In the genomic region with DNA sequence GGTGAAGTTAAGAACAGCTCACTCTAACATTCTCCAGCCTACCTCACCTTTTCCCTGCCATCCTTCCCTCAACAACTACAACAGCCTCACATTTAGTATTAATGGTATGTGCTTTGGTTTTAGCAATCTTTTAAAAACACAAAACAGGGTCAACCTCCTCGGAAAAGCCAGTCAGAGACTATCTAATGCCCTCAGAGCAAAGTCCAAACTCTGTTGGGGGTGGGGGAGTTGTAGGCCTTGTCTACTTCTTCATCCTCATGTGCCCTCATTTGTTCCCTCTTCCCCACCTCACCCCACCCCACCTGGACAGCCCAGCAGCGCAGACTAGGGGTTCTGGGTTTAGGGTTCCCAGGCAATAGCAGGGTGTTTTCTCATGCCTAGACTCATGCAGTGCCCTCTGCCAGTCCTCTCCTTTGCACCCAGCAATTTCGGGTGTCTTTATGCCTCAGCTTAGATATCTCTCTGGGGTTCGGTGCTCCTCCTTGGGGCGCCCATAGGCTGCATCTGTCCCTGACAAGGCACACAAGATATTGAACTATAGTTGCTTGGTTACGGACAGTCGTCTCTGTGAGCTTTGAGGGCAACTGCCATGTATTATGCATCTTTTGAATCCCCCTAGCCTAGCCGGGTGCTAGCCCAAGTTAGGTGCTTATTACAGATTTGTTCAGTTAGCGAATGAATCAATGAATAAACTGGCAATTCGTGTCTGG, we compare ENCODE assay signal across 9 cellular contexts. TPM values are rescaled to one million over a fixed set of nuclear protein-coding genes. Genes with fewer than 3 reads are reported as not detected.
DNase-seq lines count a peak whose midpoint lies in the region; FAIRE-seq and TF ChIP-seq lines count a peak whose summit lies in the region.
"Had no signal": no experiment of that assay in that cellular context is flagged by ENCODE, and none has a peak within 500 bp of the region (broad histone marks: within the 10 kb centered on the region; RNA-seq: fewer than 3 reads in every experiment).

No MANE protein-coding gene starts in this region.

- H3K4me3 ChIP-seq in HEK293 (ENCODE audit: low read depth, low read length) (peak overlapping the region; percentile 5), iPS-11a (ENCODE audit: low read depth, low read length) (peak overlapping the region; percentile 31), small intestine (ENCODE audit: low read depth in 1 of 2, low read length in 2 of 2) (no peak overlapping the region)

- H3K4me1 Mint-ChIP-seq in activated CD4-positive, alpha-beta memory T cell treated with anti-CD3 and anti-CD28 coated beads for 36 hours (ENCODE audit: low read depth) = peaks cover 27% of the 10 kb centered on the region

- WGBS in small intestine, 3 donors = 31 to 56% (median 41%) methylated on average over 10 of the region's 10 CpGs

- no peak for TF ChIP-seq CTCF in HEK293 (tag by site-specific recombination; IDR thresholded peaks at IDR 0.05)

- H3K27ac Mint-ChIP-seq in activated CD4-positive, alpha-beta memory T cell treated with anti-CD3 and anti-CD28 coated beads for 36 hours = peak overlapping the region; percentile 62

- intact Hi-C loops in activated CD4-positive, alpha-beta memory T cell treated with anti-CD3 and anti-CD28 coated beads for 36 hours (cut with micrococcal nuclease) = loop anchor here (1.0 to 5.0 kb wide), 6 partner anchors 56 to 896 kb away; a partner anchor contains a TSS

- no peaks in the 10 kb centered on the region for H3K27me3 ChIP-seq in small intestine (ENCODE audit: control insufficient read depth in 2 of 2, insufficient read depth in 2 of 2, low read length in 2 of 2)

- H3K4me3 Mint-ChIP-seq in activated CD4-positive, alpha-beta memory T cell treated with anti-CD3 and anti-CD28 coated beads for 36 hours = peak overlapping the region; percentile 89

- H3K9me3 Mint-ChIP-seq in activated CD4-positive, alpha-beta memory T cell treated with anti-CD3 and anti-CD28 coated beads for 36 hours = no peaks in the 10 kb centered on the region

- H3K27ac ChIP-seq in HEK293 (ENCODE audit: extremely low read depth, low read depth, low read length) (no peak overlapping the region), small intestine (ENCODE audit: low read depth in 1 of 2, low read length in 1 of 2) (peak overlapping the region; percentile 27 to 49)

- H3K4me1 ChIP-seq in HEK293 (ENCODE audit: control insufficient read depth, insufficient read depth, low read length) (peaks cover 7% of the 10 kb centered on the region), small intestine (ENCODE audit: control insufficient read depth in 2 of 2, insufficient read depth in 1 of 2, low read depth in 1 of 2, low read length in 1 of 2) (peaks cover 0 to 2% of the 10 kb centered on the region in 2 donors)

- no peak for FAIRE-seq in small intestine (lab: Jason Lieb, UNC)

- H3K27me3 Mint-ChIP-seq in activated CD4-positive, alpha-beta memory T cell treated with anti-CD3 and anti-CD28 coated beads for 36 hours = no peaks in the 10 kb centered on the region

- DNase-seq in activated CD4-positive, alpha-beta memory T cell treated with anti-CD3 and anti-CD28 coated beads for 36 hours = no peak
- no peak for DNase-seq in small intestine
- no peak for DNase-seq in cerebellum (ENCODE audit: low spot score)
- no peak for DNase-seq in UCSD-AML1 (lab: John Stamatoyannopoulos, UW; ENCODE audit: unreplicated experiment)
- DNase-seq in effector CD4-positive, alpha-beta T cell = no peak
- DNase-seq in NCI-H146 treated with DMSO at 0.1 percent for 48 hours (lab: John Stamatoyannopoulos, UW; ENCODE audit: unreplicated experiment) = no peak

- POLR2A ChIA-PET in HEK293 (lab: Yijun Ruan, JAX) = interaction anchor here (0.5 to 1.5 kb wide), 4 partner anchors 9 to 396 kb away, joined by 3 to 5 read pairs (median 4); a partner anchor contains a TSS
- POLR2A ChIA-PET in activated CD4-positive, alpha-beta memory T cell treated with anti-CD3 and anti-CD28 coated beads for 36 hours (lab: Charles Lee) = interaction anchor here (1.6 to 2.2 kb wide), 2 partner anchors 30 to 56 kb away, joined by 4 to 10 read pairs; a partner anchor contains a TSS

- peaks cover 23 to 31% of the 10 kb centered on the region in 2 experiments for H3K36me3 ChIP-seq in HEK293 (ENCODE audit: control insufficient read depth in 2 of 2, insufficient read depth in 1 of 2, low read length in 2 of 2)
- H3K36me3 ChIP-seq in small intestine (ENCODE audit: control insufficient read depth in 2 of 2, insufficient read depth in 2 of 2, low read length in 2 of 2) = peaks cover 1 to 3% of the 10 kb centered on the region in 2 donors

- no peaks in the 10 kb centered on the region for H3K9me3 ChIP-seq in HEK293 (ENCODE audit: control insufficient read depth, insufficient read depth, low read depth, low read length)
- H3K9me3 ChIP-seq in small intestine (ENCODE audit: control insufficient read depth, low read depth) = no peaks in the 10 kb centered on the region

- CTCF ChIA-PET in HEK293 (lab: Yijun Ruan, JAX) = interaction anchor here (0.7 to 1.2 kb wide), 2 partner anchors 79 to 738 kb away, joined by 3 to 4 read pairs; no protein-coding TSS in a partner anchor
- CTCF ChIA-PET in activated CD4-positive, alpha-beta memory T cell treated with anti-CD3 and anti-CD28 coated beads for 36 hours (lab: Charles Lee) = interaction anchor here (1.3 kb wide), 1 partner anchor 82 kb away, joined by 3 read pairs; no protein-coding TSS in a partner anchor

- H3K36me3 Mint-ChIP-seq in activated CD4-positive, alpha-beta memory T cell treated with anti-CD3 and anti-CD28 coated beads for 36 hours = peaks cover 21% of the 10 kb centered on the region

TF ChIP-seq in HEK293, 187 proteins besides CTCF, POLR2A, EP300 and RAD21:
- TF ChIP-seq ZNF155 (tag by site-specific recombination; IDR thresholded peaks at IDR 0.05) (no peak), ZNF302 (tag by site-specific recombination; IDR thresholded peaks at IDR 0.05; ENCODE audit: low read depth) (no peak), ZNF629 (tag by site-specific recombination; IDR thresholded peaks at IDR 0.05) (no peak), ZNF792 (tag by site-specific recombination; IDR thresholded peaks at IDR 0.05) (no peak), ZNF549 (tag by site-specific recombination; IDR thresholded peaks at IDR 0.05) (no peak), KLF1 (tag by site-specific recombination; IDR thresholded peaks at IDR 0.05) (no peak), ZNF2 (tag by site-specific recombination; IDR thresholded peaks at IDR 0.05) (no peak), ZNF610 (tag by site-specific recombination; IDR thresholded peaks at IDR 0.05; ENCODE audit: borderline replicate concordance) (no peak)
- TF ChIP-seq, protein P1, sequence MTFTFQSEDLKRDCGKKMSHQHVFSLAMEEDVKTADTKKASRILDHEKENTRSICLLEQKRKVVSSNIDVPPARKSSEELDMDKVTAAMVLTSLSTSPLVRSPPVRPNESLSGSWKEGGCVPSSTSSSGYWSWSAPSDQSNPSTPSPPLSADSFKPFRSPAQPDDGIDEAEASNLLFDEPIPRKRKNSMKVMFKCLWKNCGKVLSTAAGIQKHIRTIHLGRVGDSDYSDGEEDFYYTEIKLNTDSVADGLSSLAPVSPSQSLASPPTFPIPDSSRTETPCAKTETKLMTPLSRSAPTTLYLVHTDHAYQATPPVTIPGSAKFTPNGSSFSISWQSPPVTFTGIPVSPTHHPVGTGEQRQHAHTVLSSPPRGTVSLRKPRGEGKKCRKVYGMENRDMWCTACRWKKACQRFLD (tag by site-specific recombination; IDR thresholded peaks at IDR 0.05) = no peak
- TF ChIP-seq, protein P2, sequence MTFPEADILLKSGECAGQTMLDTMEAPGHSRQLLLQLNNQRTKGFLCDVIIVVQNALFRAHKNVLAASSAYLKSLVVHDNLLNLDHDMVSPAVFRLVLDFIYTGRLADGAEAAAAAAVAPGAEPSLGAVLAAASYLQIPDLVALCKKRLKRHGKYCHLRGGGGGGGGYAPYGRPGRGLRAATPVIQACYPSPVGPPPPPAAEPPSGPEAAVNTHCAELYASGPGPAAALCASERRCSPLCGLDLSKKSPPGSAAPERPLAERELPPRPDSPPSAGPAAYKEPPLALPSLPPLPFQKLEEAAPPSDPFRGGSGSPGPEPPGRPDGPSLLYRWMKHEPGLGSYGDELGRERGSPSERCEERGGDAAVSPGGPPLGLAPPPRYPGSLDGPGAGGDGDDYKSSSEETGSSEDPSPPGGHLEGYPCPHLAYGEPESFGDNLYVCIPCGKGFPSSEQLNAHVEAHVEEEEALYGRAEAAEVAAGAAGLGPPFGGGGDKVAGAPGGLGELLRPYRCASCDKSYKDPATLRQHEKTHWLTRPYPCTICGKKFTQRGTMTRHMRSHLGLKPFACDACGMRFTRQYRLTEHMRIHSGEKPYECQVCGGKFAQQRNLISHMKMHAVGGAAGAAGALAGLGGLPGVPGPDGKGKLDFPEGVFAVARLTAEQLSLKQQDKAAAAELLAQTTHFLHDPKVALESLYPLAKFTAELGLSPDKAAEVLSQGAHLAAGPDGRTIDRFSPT (tag by site-specific recombination; IDR thresholded peaks at IDR 0.05) = no peak
TF ChIP-seq in HEK293: peak in this region for 0.

RNA-seq across cellular contexts. Expression of a gene that starts 0.8 kb away (rescaled TPM):
- total RNA-seq in activated CD4-positive, alpha-beta memory T cell treated with anti-CD3 and anti-CD28 coated beads for 36 hours = 10 to 100 TPM; 91.3 to 95.0 TPM
- 10 to 100 TPM; 18.3 to 29.7 (median 19.3) TPM for polyA plus RNA-seq in small intestine
- total RNA-seq in cerebellum = 14.5 TPM

RNA-seq across cellular contexts. Expression of a gene that starts 54.0 kb away (rescaled TPM):
- not detected for total RNA-seq in activated CD4-positive, alpha-beta memory T cell treated with anti-CD3 and anti-CD28 coated beads for 36 hours
- polyA plus RNA-seq in small intestine = under 1 TPM in 1 of 3 donors, not detected in 2; 0.40 TPM
- total RNA-seq in cerebellum = 1.4 TPM
- total RNA-seq: pulmonary artery endothelial cell had no signal

RNA-seq across cellular contexts. Expression of a gene that starts 56.0 kb away (rescaled TPM):
- total RNA-seq in activated CD4-positive, alpha-beta memory T cell treated with anti-CD3 and anti-CD28 coated beads for 36 hours = 100 to 1,000 TPM; 251 to 254 TPM
- polyA plus RNA-seq in small intestine = 100 to 1,000 TPM; 288 to 939 (median 792) TPM
- total RNA-seq in cerebellum = 11.3 TPM

Comparison
In these comparisons a context has a peak if more than half of its experiments do, and no peak if none do; other contexts are left out.
1. H3K4me3 ChIP-seq: peak in HEK293 (single experiment) and iPS-11a (single experiment); none in small intestine (0 of 2).
2. RNA of a gene that starts 56.0 kb away (total RNA-seq): 251 to 254 TPM in activated CD4-positive, alpha-beta memory T cell treated with anti-CD3 and anti-CD28 coated beads for 36 hours; 11.3 TPM in cerebellum (single experiment); every median in the first group is over 10 times any median in the second.